Comparison of ENCODE assay signal across 19 cellular contexts in the genomic region with DNA sequence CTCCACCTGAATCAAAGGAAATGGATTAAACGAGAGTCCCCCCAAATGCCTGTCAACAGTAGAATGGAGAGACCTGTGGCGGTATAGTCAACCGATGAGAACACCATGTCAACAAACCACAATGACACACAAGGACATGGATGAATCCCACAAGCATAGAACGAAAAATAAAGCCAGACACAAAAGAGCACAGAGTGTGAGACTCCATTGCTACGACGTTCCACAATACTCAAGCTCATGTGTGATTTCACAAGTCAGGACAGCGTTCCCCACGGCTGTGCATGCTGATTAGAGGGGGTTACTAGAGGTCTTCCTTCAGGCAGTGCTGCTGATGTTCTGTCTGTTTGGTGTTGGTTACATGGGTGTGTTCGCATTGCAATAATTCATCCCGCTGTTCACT. TPM values are rescaled to one million over a fixed set of nuclear protein-coding genes. Genes with fewer than 3 reads are reported as not detected.
A peak's percentile ranks its signal among the peaks of the same experiment; 100 is the strongest.
DNase-seq lines count a peak whose midpoint lies in the region; ATAC-seq, FAIRE-seq and TF ChIP-seq lines count a peak whose summit lies in the region.
"Had no signal": no experiment of that assay in that cellular context is flagged by ENCODE, and none has a peak within 500 bp of the region (broad histone marks: within the 10 kb centered on the region; RNA-seq: fewer than 3 reads in every experiment).

No MANE protein-coding gene starts in this region.

- TF ChIP-seq POLR2A in H1 (IDR thresholded peaks at IDR 0.05; ENCODE audit: control extremely low read depth in 1 of 2, low read depth in 2 of 2, low read length in 2 of 2), result no peak

- H3K4me2 ChIP-seq in OCI-LY3 (ENCODE audit: low read length), result peak overlapping the region; percentile 87
- no peak overlapping the region for H3K4me2 ChIP-seq in H1 (ENCODE audit: insufficient read depth in 1 of 2, low read depth in 2 of 2, low read length in 2 of 2)
- H3K4me2 ChIP-seq: BLaER1 had no signal

- TF ChIP-seq CTCF in OCI-LY3 (IDR thresholded peaks at IDR 0.05; ENCODE audit: low read depth, low read length) (no peak), H1 (IDR thresholded peaks at IDR 0.05; ENCODE audit: control extremely low read depth in 1 of 3, insufficient read depth in 1 of 3, low read depth in 1 of 3, low read length in 3 of 3) (no peak)

- H3K27ac Mint-ChIP-seq in stimulated activated effector memory CD8-positive, alpha-beta T cell treated with anti-CD3 and anti-CD28 coated beads, Interleukin-12 subunit alpha, Interleukin-12 subunit beta, amount 100 ng/mL, for 72 hours, result no peak overlapping the region
- H3K27ac Mint-ChIP-seq in activated CD4-positive, alpha-beta T cell treated with anti-CD3 and anti-CD28 coated beads, Interleukin-2, amount 10 ng/mL, durations not matched to agents 7 days and 5 days, result no peak overlapping the region
- H3K27ac Mint-ChIP-seq: activated naive CD8-positive, alpha-beta T cell treated with anti-CD3 and anti-CD28 coated beads, Interleukin-2, amount 50 U/mL, for 24 hours; activated T-helper 1 cell treated with anti-CD3 and anti-CD28 coated beads, Interleukin-12 subunit alpha, Interleukin-12 subunit beta, Interleukin-2, Interleukin-4 antibody, amounts not matched to agents 30 ng/mL and 10 ng/mL and 1 ng/mL, durations not matched to agents 14 hours and 24 hours and 36 hours; T-helper 17 cell had no signal

- H3K9ac ChIP-seq in OCI-LY3 (ENCODE audit: low read length) (peak overlapping the region; percentile 28; the same call in 1 of the 2 replicates), H1 (replicated peaks in 1 of 4; ENCODE audit: extremely low read depth in 1 of 4, low read depth in 3 of 4, low read length in 3 of 4) (no peak overlapping the region)
- H3K9ac ChIP-seq: BLaER1 had no signal

- no peak overlapping the region for H3K14ac ChIP-seq in H1 (ENCODE audit: insufficient read length)

- no peak for FAIRE-seq in H1 (lab: Jason Lieb, UNC)

- no peak overlapping the region for H2AK5ac ChIP-seq in H1 (ENCODE audit: low read depth, low read length)

- no peak overlapping the region for H4K91ac ChIP-seq in H1 (replicated peaks; ENCODE audit: insufficient read length, low read length)

- CTCF ChIA-PET in H1 (lab: Charles Lee; ENCODE audit: partially characterized antibody), result interaction anchor here (0.8 to 4.1 kb wide), 6 partner anchors 10 to 307 kb away, joined by 3 to 23 read pairs (median 8); no protein-coding TSS in a partner anchor
- CTCF ChIA-PET in activated CD4-positive, alpha-beta T cell treated with anti-CD3 and anti-CD28 coated beads, Interleukin-2, amount 10 ng/mL, durations not matched to agents 7 days and 5 days (lab: Charles Lee), result interaction anchor here (1.0 kb wide), 1 partner anchor 10 kb away, joined by 3 read pairs; no protein-coding TSS in a partner anchor

- 94% methylated on average over 10 of the region's 10 CpGs; no CpG with 5 or more reads in 1 of the 2 experiments for WGBS in H1 (ENCODE audit: extremely low coverage in 1 of 2, insufficient coverage in 1 of 2, insufficient read length in 1 of 2, insufficient replicate concordance in 2 of 2, low coverage in 1 of 2, low lambda C conversion rate in 2 of 2, missing lambda C conversion rate in 1 of 2), 2 experiments

- peaks cover 56% of the 10 kb centered on the region for H3K4me1 ChIP-seq in OCI-LY3 (ENCODE audit: low read length)
- no peaks in the 10 kb centered on the region for H3K4me1 ChIP-seq in H1 (replicated peaks in 1 of 4; ENCODE audit: control insufficient read depth in 3 of 4, insufficient read depth in 4 of 4, low read length in 3 of 4)

- peaks cover 22% of the 10 kb centered on the region for H3K4me1 Mint-ChIP-seq in stimulated activated effector memory CD8-positive, alpha-beta T cell treated with anti-CD3 and anti-CD28 coated beads, Interleukin-12 subunit alpha, Interleukin-12 subunit beta, amount 100 ng/mL, for 72 hours
- H3K4me1 Mint-ChIP-seq in activated CD4-positive, alpha-beta T cell treated with anti-CD3 and anti-CD28 coated beads, Interleukin-2, amount 10 ng/mL, durations not matched to agents 7 days and 5 days, result no peaks in the 10 kb centered on the region

- H3K36me3 Mint-ChIP-seq in stimulated activated effector memory CD8-positive, alpha-beta T cell treated with anti-CD3 and anti-CD28 coated beads, Interleukin-12 subunit alpha, Interleukin-12 subunit beta, amount 100 ng/mL, for 72 hours, result no peaks in the 10 kb centered on the region
- peaks cover 1% of the 10 kb centered on the region for H3K36me3 Mint-ChIP-seq in activated CD4-positive, alpha-beta T cell treated with anti-CD3 and anti-CD28 coated beads, Interleukin-2, amount 10 ng/mL, durations not matched to agents 7 days and 5 days (ENCODE audit: low read depth)
- H3K36me3 Mint-ChIP-seq: naive B cell had no signal

- TF ChIP-seq RAD21 in H1 (IDR thresholded peaks at IDR 0.05 in 1 of 2, conservative IDR thresholded peaks at IDR 0.05 in 1 of 2; ENCODE audit: low read depth in 2 of 2, low read length in 2 of 2), result no peak

- H3K27ac ChIP-seq in OCI-LY3 (ENCODE audit: low read length), result peak overlapping the region; percentile 98
- H3K27ac ChIP-seq in H1 (ENCODE audit: low read depth, low read length), result no peak overlapping the region
- H3K27ac ChIP-seq: BLaER1, ovary, spleen, tibial artery had no signal

- no peaks in the 10 kb centered on the region for H3K9me3 Mint-ChIP-seq in stimulated activated effector memory CD8-positive, alpha-beta T cell treated with anti-CD3 and anti-CD28 coated beads, Interleukin-12 subunit alpha, Interleukin-12 subunit beta, amount 100 ng/mL, for 72 hours
- H3K9me3 Mint-ChIP-seq in activated CD4-positive, alpha-beta T cell treated with anti-CD3 and anti-CD28 coated beads, Interleukin-2, amount 10 ng/mL, durations not matched to agents 7 days and 5 days, result peaks cover 2% of the 10 kb centered on the region
- H3K9me3 Mint-ChIP-seq: activated naive CD8-positive, alpha-beta T cell treated with anti-CD3 and anti-CD28 coated beads, Interleukin-2, amount 50 U/mL, for 24 hours; activated T-helper 1 cell treated with anti-CD3 and anti-CD28 coated beads, Interleukin-12 subunit alpha, Interleukin-12 subunit beta, Interleukin-2, Interleukin-4 antibody, amounts not matched to agents 30 ng/mL and 10 ng/mL and 1 ng/mL, durations not matched to agents 14 hours and 24 hours and 36 hours had no signal

- no peaks in the 10 kb centered on the region for H3K79me2 ChIP-seq in OCI-LY3 (ENCODE audit: low read length)
- H3K79me2 ChIP-seq in H1 (ENCODE audit: control insufficient read depth in 1 of 2, insufficient read depth in 2 of 2, low read length in 2 of 2), result no peaks in the 10 kb centered on the region

- DNase-seq in H1 (ENCODE audit: low read depth in 1 of 2, low spot score in 2 of 2), result no peak
- DNase-seq in stimulated activated effector memory CD8-positive, alpha-beta T cell treated with anti-CD3 and anti-CD28 coated beads, Interleukin-12 subunit alpha, Interleukin-12 subunit beta, amount 100 ng/mL, for 72 hours (ENCODE audit: low spot score in 2 of 2), result no peak
- DNase-seq in activated CD4-positive, alpha-beta T cell treated with anti-CD3 and anti-CD28 coated beads, Interleukin-2, amount 10 ng/mL, durations not matched to agents 7 days and 5 days, result no peak
- DNase-seq: activated naive CD8-positive, alpha-beta T cell treated with anti-CD3 and anti-CD28 coated beads, Interleukin-2, amount 50 U/mL, for 24 hours; DMS 273 treated with DMSO at 0.1 percent for 48 hours; effector memory CD4-positive, alpha-beta T cell; naive B cell; SIG-M5; spleen; T-helper 17 cell had no signal

- H2AFZ ChIP-seq in OCI-LY3 (ENCODE audit: low read depth, low read length) (no peak overlapping the region), H1 (ENCODE audit: low read length) (0 out of 2 replicates have a peak overlapping the region, but pooled peaks have one; percentile 44)

- POLR2A ChIA-PET in H1 (lab: Charles Lee; ENCODE audit: partially characterized antibody), result interaction anchor here (0.6 kb wide), 1 partner anchor 436 kb away, joined by 3 read pairs; no protein-coding TSS in a partner anchor
- POLR2A ChIA-PET in activated CD4-positive, alpha-beta T cell treated with anti-CD3 and anti-CD28 coated beads, Interleukin-2, amount 10 ng/mL, durations not matched to agents 7 days and 5 days (lab: Charles Lee), result no interaction called here

- no peak overlapping the region for H3K56ac ChIP-seq in H1 (replicated peaks; ENCODE audit: insufficient read length, low read depth, low read length)

- H3K27me3 ChIP-seq in OCI-LY3 (ENCODE audit: low read depth, low read length) (no peaks in the 10 kb centered on the region), H1 (replicated peaks in 1 of 4; ENCODE audit: control insufficient read depth in 3 of 4, extremely low read depth in 1 of 4, insufficient read depth in 3 of 4, low read length in 3 of 4) (no peaks in the 10 kb centered on the region)
- H3K27me3 ChIP-seq: BLaER1, ovary, spleen had no signal

- H3K18ac ChIP-seq in H1 (ENCODE audit: extremely low read depth, low read length), result no peak overlapping the region

- peak; percentile 5 for ATAC-seq in stimulated activated effector memory CD8-positive, alpha-beta T cell treated with anti-CD3 and anti-CD28 coated beads, Interleukin-12 subunit alpha, Interleukin-12 subunit beta, amount 100 ng/mL, for 72 hours
- ATAC-seq in HG03095 (IDR thresholded peaks at IDR 0.05; ENCODE audit: unreplicated experiment), result no peak
- ATAC-seq: activated naive CD8-positive, alpha-beta T cell treated with anti-CD3 and anti-CD28 coated beads, Interleukin-2, amount 50 U/mL, for 24 hours; T-helper 17 cell had no signal

- H3K4ac ChIP-seq in H1 (replicated peaks; ENCODE audit: insufficient read length, low read depth, low read length), result no peak overlapping the region

- no peaks in the 10 kb centered on the region for H3K23me2 ChIP-seq in H1 (ENCODE audit: low read depth, low read length)

- peaks cover 26% of the 10 kb centered on the region for H3K27me3 Mint-ChIP-seq in activated CD4-positive, alpha-beta T cell treated with anti-CD3 and anti-CD28 coated beads, Interleukin-2, amount 10 ng/mL, durations not matched to agents 7 days and 5 days

- H2BK120ac ChIP-seq in H1 (replicated peaks; ENCODE audit: low read depth, low read length), result no peak overlapping the region

- H3K79me1 ChIP-seq in H1 (ENCODE audit: low read depth, low read length), result no peaks in the 10 kb centered on the region

- H3K4me3 ChIP-seq in OCI-LY3 (ENCODE audit: low read length), result no peak overlapping the region
- H3K4me3 ChIP-seq in H1 (ENCODE audit: extremely low read depth in 1 of 4, insufficient read depth in 2 of 4, low read depth in 3 of 4, low read length in 4 of 4), result no peak overlapping the region
- H3K4me3 ChIP-seq: BLaER1, ovary, spleen, tibial artery had no signal

- TF ChIP-seq EP300 in H1 (IDR thresholded peaks at IDR 0.05; ENCODE audit: borderline replicate concordance in 1 of 2, low read depth in 2 of 2, low read length in 2 of 2), result no peak

- H2BK5ac ChIP-seq in H1 (ENCODE audit: low read depth, low read length), result no peak overlapping the region

- H3K9me3 ChIP-seq in OCI-LY3 (ENCODE audit: insufficient read depth, low read length), result no peaks in the 10 kb centered on the region
- peaks cover 0 to 3% of the 10 kb centered on the region in 2 experiments; a peak in 2 of 4 replicates for H3K9me3 ChIP-seq in H1 (ENCODE audit: insufficient read depth in 2 of 2, low read depth in 1 of 2, low read length in 1 of 2)
- H3K9me3 ChIP-seq: ovary, tibial artery had no signal

- H4K20me1 ChIP-seq in OCI-LY3 (ENCODE audit: insufficient read depth, low read length), result no peaks in the 10 kb centered on the region
- H4K20me1 ChIP-seq in H1 (replicated peaks in 1 of 2; ENCODE audit: control insufficient read depth in 1 of 2, insufficient read depth in 2 of 2, low read length in 2 of 2), result no peaks in the 10 kb centered on the region
- H4K20me1 ChIP-seq: BLaER1 had no signal

- no peak overlapping the region for H3K4me3 Mint-ChIP-seq in stimulated activated effector memory CD8-positive, alpha-beta T cell treated with anti-CD3 and anti-CD28 coated beads, Interleukin-12 subunit alpha, Interleukin-12 subunit beta, amount 100 ng/mL, for 72 hours
- no peak overlapping the region for H3K4me3 Mint-ChIP-seq in activated CD4-positive, alpha-beta T cell treated with anti-CD3 and anti-CD28 coated beads, Interleukin-2, amount 10 ng/mL, durations not matched to agents 7 days and 5 days
- H3K4me3 Mint-ChIP-seq: activated naive CD8-positive, alpha-beta T cell treated with anti-CD3 and anti-CD28 coated beads, Interleukin-2, amount 50 U/mL, for 24 hours; activated T-helper 1 cell treated with anti-CD3 and anti-CD28 coated beads, Interleukin-12 subunit alpha, Interleukin-12 subunit beta, Interleukin-2, Interleukin-4 antibody, amounts not matched to agents 30 ng/mL and 10 ng/mL and 1 ng/mL, durations not matched to agents 14 hours and 24 hours and 36 hours; T-helper 17 cell had no signal

- no peak overlapping the region for H2BK20ac ChIP-seq in H1 (ENCODE audit: low read length)

- H4K8ac ChIP-seq in H1 (ENCODE audit: extremely low read depth, insufficient read depth, low read length), result no peak overlapping the region

- H2BK15ac ChIP-seq in H1 (ENCODE audit: low read length), result no peak overlapping the region

- H3K23ac ChIP-seq in H1 (ENCODE audit: insufficient read length), result no peak overlapping the region

- no peak overlapping the region for H4K5ac ChIP-seq in H1 (ENCODE audit: insufficient read length, low read depth, low read length)

- H2BK12ac ChIP-seq in H1 (ENCODE audit: low read depth, low read length), result no peak overlapping the region

- no peaks in the 10 kb centered on the region for H3K36me3 ChIP-seq in OCI-LY3 (replicated peaks; ENCODE audit: low read depth, low read length)
- no peaks in the 10 kb centered on the region for H3K36me3 ChIP-seq in H1 (ENCODE audit: control insufficient read depth in 2 of 4, insufficient read depth in 4 of 4, low read length in 3 of 4)
- H3K36me3 ChIP-seq: BLaER1, ovary, spleen, tibial artery had no signal

RNA-seq across cellular contexts. Expression of a gene that starts 5.8 kb away (rescaled TPM):
- not detected in 2 replicates for total RNA-seq in H1 (2021; fragmentation: NEBNext Ultra II Directional; extraction: Animal tissue kit (Norgen Biotek cat#: 25700))
- not detected in 2 replicates for polyA plus RNA-seq in H1 (2011; rRNA removed)
- not detected for polyA plus RNA-seq in H1 (2011; cell fraction: cytosol; rRNA removed)
- polyA plus RNA-seq in H1 (2011; cell fraction: nucleus; rRNA removed), result not detected
- not detected in 4 replicates for polyA plus RNA-seq in H1 (2012, experiment 1 of 2)
- not detected for polyA plus RNA-seq in H1 (2012, experiment 2 of 2)
- not detected for polyA plus RNA-seq in H1 (2013, experiment 1 of 2)
- polyA plus RNA-seq in H1 (2013, experiment 2 of 2), result not detected
- polyA minus RNA-seq in H1 (2011; rRNA and poly(A)+ RNA removed), result not detected in 2 replicates
- not detected for polyA minus RNA-seq in H1 (2011; cell fraction: cytosol; rRNA and poly(A)+ RNA removed)
- not detected for polyA minus RNA-seq in H1 (2011; cell fraction: nucleus; rRNA and poly(A)+ RNA removed)
- not detected for total RNA-seq in activated CD4-positive, alpha-beta T cell treated with anti-CD3 and anti-CD28 coated beads, Interleukin-2, amount 10 ng/mL, durations not matched to agents 7 days and 5 days
- total RNA-seq: activated T-helper 1 cell treated with anti-CD3 and anti-CD28 coated beads, Interleukin-12 subunit alpha, Interleukin-12 subunit beta, Interleukin-2, Interleukin-4 antibody, amounts not matched to agents 30 ng/mL and 10 ng/mL and 1 ng/mL, durations not matched to agents 14 hours and 24 hours and 36 hours; fibroblast of lung; lung microvascular endothelial cell; NCI-H460; T-helper 17 cell had no signal
- polyA plus RNA-seq: fibroblast of lung had no signal

RNA-seq across cellular contexts. Expression of a gene that starts 14.0 kb away (rescaled TPM):
- total RNA-seq in H1 (2021; fragmentation: NEBNext Ultra II Directional; extraction: Animal tissue kit (Norgen Biotek cat#: 25700)), result not detected in 2 replicates
- not detected in 2 replicates for polyA plus RNA-seq in H1 (2011; rRNA removed)
- polyA plus RNA-seq in H1 (2011; cell fraction: cytosol; rRNA removed), result not detected
- polyA plus RNA-seq in H1 (2011; cell fraction: nucleus; rRNA removed), result not detected
- polyA plus RNA-seq in H1 (2012, experiment 1 of 2), result not detected in 4 replicates
- not detected for polyA plus RNA-seq in H1 (2012, experiment 2 of 2)
- not detected for polyA plus RNA-seq in H1 (2013, experiment 1 of 2)
- not detected for polyA plus RNA-seq in H1 (2013, experiment 2 of 2)
- not detected in 2 replicates for polyA minus RNA-seq in H1 (2011; rRNA and poly(A)+ RNA removed)
- not detected for polyA minus RNA-seq in H1 (2011; cell fraction: cytosol; rRNA and poly(A)+ RNA removed)
- polyA minus RNA-seq in H1 (2011; cell fraction: nucleus; rRNA and poly(A)+ RNA removed), result not detected
- not detected for total RNA-seq in activated CD4-positive, alpha-beta T cell treated with anti-CD3 and anti-CD28 coated beads, Interleukin-2, amount 10 ng/mL, durations not matched to agents 7 days and 5 days
- total RNA-seq: activated T-helper 1 cell treated with anti-CD3 and anti-CD28 coated beads, Interleukin-12 subunit alpha, Interleukin-12 subunit beta, Interleukin-2, Interleukin-4 antibody, amounts not matched to agents 30 ng/mL and 10 ng/mL and 1 ng/mL, durations not matched to agents 14 hours and 24 hours and 36 hours; fibroblast of lung; lung microvascular endothelial cell; NCI-H460; spleen; T-helper 17 cell had no signal
- polyA plus RNA-seq: fibroblast of lung, spleen had no signal

RNA-seq across cellular contexts. Expression of a gene that starts 55.1 kb away (rescaled TPM):
- not detected in 2 replicates for total RNA-seq in H1 (2021; fragmentation: NEBNext Ultra II Directional; extraction: Animal tissue kit (Norgen Biotek cat#: 25700))
- 0.05 TPM in 1 of 2 replicates, not detected in the other for polyA plus RNA-seq in H1 (2011; rRNA removed)
- polyA plus RNA-seq in H1 (2011; cell fraction: cytosol; rRNA removed), result not detected
- 0.19 TPM for polyA plus RNA-seq in H1 (2011; cell fraction: nucleus; rRNA removed)
- 0.16 TPM in 1 of 4 replicates, not detected in the others for polyA plus RNA-seq in H1 (2012, experiment 1 of 2)
- not detected for polyA plus RNA-seq in H1 (2012, experiment 2 of 2)
- polyA plus RNA-seq in H1 (2013, experiment 1 of 2), result not detected
- not detected for polyA plus RNA-seq in H1 (2013, experiment 2 of 2)
- not detected in 2 replicates for polyA minus RNA-seq in H1 (2011; rRNA and poly(A)+ RNA removed)
- polyA minus RNA-seq in H1 (2011; cell fraction: cytosol; rRNA and poly(A)+ RNA removed), result not detected
- polyA minus RNA-seq in H1 (2011; cell fraction: nucleus; rRNA and poly(A)+ RNA removed), result not detected
- total RNA-seq in activated CD4-positive, alpha-beta T cell treated with anti-CD3 and anti-CD28 coated beads, Interleukin-2, amount 10 ng/mL, durations not matched to agents 7 days and 5 days, result not detected
- total RNA-seq: activated T-helper 1 cell treated with anti-CD3 and anti-CD28 coated beads, Interleukin-12 subunit alpha, Interleukin-12 subunit beta, Interleukin-2, Interleukin-4 antibody, amounts not matched to agents 30 ng/mL and 10 ng/mL and 1 ng/mL, durations not matched to agents 14 hours and 24 hours and 36 hours; NCI-H460; T-helper 17 cell had no signal
